ENCODE assay signal across 18 cellular contexts in the genomic region with DNA sequence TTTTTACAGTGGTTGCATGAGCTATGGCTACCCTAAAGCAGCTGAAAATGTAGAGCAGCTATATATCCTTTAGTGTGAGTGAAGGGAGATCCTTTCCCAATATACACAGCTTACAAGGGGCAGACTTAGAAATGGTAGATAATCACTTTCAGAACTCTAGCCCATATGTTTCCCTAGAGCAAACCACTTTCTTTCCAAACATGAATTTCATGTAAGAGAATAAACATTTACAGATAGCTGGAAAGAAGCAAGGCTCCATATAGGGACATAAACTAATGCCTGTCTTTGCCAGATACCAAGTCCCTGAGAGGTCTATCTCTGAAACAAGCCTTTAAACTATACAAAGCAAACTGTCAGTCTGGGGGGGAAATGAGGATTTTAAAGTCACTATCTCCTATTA.
DNase-seq lines count a peak whose midpoint lies in the region; ATAC-seq and TF ChIP-seq lines count a peak whose summit lies in the region.
"Had no signal": no experiment of that assay in that cellular context is flagged by ENCODE, and none has a peak within 500 bp of the region (broad histone marks: within the 10 kb centered on the region; RNA-seq: fewer than 3 reads in every experiment).

No MANE protein-coding gene starts in this region.

- H3K27ac Mint-ChIP-seq in T-helper 2 cell treated with Interferon-gamma antibody and Interleukin-4, amounts not matched to agents 5 μg/mL and 100 μg/mL, for 36 hours = peak overlapping the region; percentile 77
- H3K27ac Mint-ChIP-seq: stimulated activated naive CD8-positive, alpha-beta T cell treated with anti-CD3 and anti-CD28 coated beads, Interleukin-15, Interleukin-2, amounts not matched to agents 100 ng/mL and 50 ng/mL, for 24 hours had no signal

- ATAC-seq in GM21423 (IDR thresholded peaks at IDR 0.05; ENCODE audit: unreplicated experiment) = peak; percentile 61
- ATAC-seq: upper lobe of right lung had no signal

- H3K27me3 Mint-ChIP-seq in T-helper 2 cell treated with Interferon-gamma antibody and Interleukin-4, amounts not matched to agents 5 μg/mL and 100 μg/mL, for 36 hours (ENCODE audit: low read depth) = no peaks in the 10 kb centered on the region

- no peak for TF ChIP-seq CTCF in GM20000 (IDR thresholded peaks at IDR 0.05; ENCODE audit: extremely low read depth, missing control alignments)

- peaks cover 22% of the 10 kb centered on the region for H3K36me3 Mint-ChIP-seq in T-helper 2 cell treated with Interferon-gamma antibody and Interleukin-4, amounts not matched to agents 5 μg/mL and 100 μg/mL, for 36 hours (ENCODE audit: low read depth)

- peaks cover 32% of the 10 kb centered on the region for H3K9me3 Mint-ChIP-seq in T-helper 2 cell treated with Interferon-gamma antibody and Interleukin-4, amounts not matched to agents 5 μg/mL and 100 μg/mL, for 36 hours

- peaks cover 35% of the 10 kb centered on the region for H3K4me1 Mint-ChIP-seq in T-helper 2 cell treated with Interferon-gamma antibody and Interleukin-4, amounts not matched to agents 5 μg/mL and 100 μg/mL, for 36 hours (ENCODE audit: low read depth)

- DNase-seq in GDM1 (lab: John Stamatoyannopoulos, UW) (peak; percentile 65), fibroblast of peridontal ligament (ENCODE audit: extremely low read depth) (peak; percentile 69), GM20000 (ENCODE audit: low spot score) (no peak), activated gamma-delta T cell treated with Interleukin-2 at 50 U/mL for 16 hours (no peak), DMS153 (lab: John Stamatoyannopoulos, UW) (no peak), NCI-H1417 (lab: John Stamatoyannopoulos, UW) (no peak)
- DNase-seq in T-helper 2 cell treated with Interferon-gamma antibody and Interleukin-4, amounts not matched to agents 5 μg/mL and 100 μg/mL, for 36 hours (ENCODE audit: low spot score) = no peak
- DNase-seq: activated CD4-positive, CD25-positive, alpha-beta regulatory T cell treated with anti-CD3 and anti-CD28 coated beads, Interleukin-2, amount 50 U/mL, for 72 hours; C1 segment of cervical spinal cord; cortex of kidney; foreskin melanocyte; NCI-H2081; NCI-H510A treated with DMSO at 0.1 percent for 48 hours; retina; SHP77 treated with DMSO at 0.1 percent for 48 hours; upper lobe of right lung had no signal

- H3K4me3 Mint-ChIP-seq in T-helper 2 cell treated with Interferon-gamma antibody and Interleukin-4, amounts not matched to agents 5 μg/mL and 100 μg/mL, for 36 hours = peak overlapping the region; percentile 48
- H3K4me3 Mint-ChIP-seq: stimulated activated naive CD8-positive, alpha-beta T cell treated with anti-CD3 and anti-CD28 coated beads, Interleukin-15, Interleukin-2, amounts not matched to agents 100 ng/mL and 50 ng/mL, for 24 hours had no signal

Comparison
In these comparisons a context has a peak if more than half of its experiments do, and no peak if none do; other contexts are left out.
1. DNase-seq: peak in GDM1 (single experiment) and fibroblast of peridontal ligament (single experiment); none in T-helper 2 cell treated with Interferon-gamma antibody and Interleukin-4, amounts not matched to agents 5 μg/mL and 100 μg/mL, for 36 hours (single experiment), GM20000 (single experiment), activated gamma-delta T cell treated with Interleukin-2 at 50 U/mL for 16 hours (single experiment), DMS153 (single experiment) and NCI-H1417 (0 of 3).